In genomic region chr1:109090415-109091195, GRCh38 we compare ENCODE assay signal across 8 cellular contexts. TPM values are rescaled to one million over a fixed set of nuclear protein-coding genes. Genes with fewer than 3 reads are reported as not detected.
DNase-seq lines count a peak whose midpoint lies in the region; ATAC-seq, FAIRE-seq and TF ChIP-seq lines count a peak whose summit lies in the region.

TMEM167B (plus strand) TSS chr1:109090764; CDS start chr1:109090873, 109 bp downstream.

- in situ Hi-C loops in HepG2 (cut with HindIII; ENCODE audit: extremely low pct_ligation_motif_present, low pct_unique_long_range_greater_than_20kb), result no loop called here

- H3K36me3 ChIP-seq in HepG2 (replicated peaks in 1 of 2; ENCODE audit: control insufficient read depth in 1 of 2, insufficient read depth in 2 of 2, low read length in 2 of 2), result peaks cover 2 to 11% of the 10 kb centered on the region in 2 experiments; a peak in 3 of 5 replicates

- H3K4me3 Mint-ChIP-seq in dendritic cell treated with granulocyte-macrophage colony-stimulating factor and Interleukin-4, amounts not matched to agents 40 ng/mL and 50 ng/mL, for 4 days, result peak within 1 kb of the TSS; percentile 97

- peak; percentile 89 for ATAC-seq in GM19395 (IDR thresholded peaks at IDR 0.05; ENCODE audit: unreplicated experiment)
- peak; percentile 75 for ATAC-seq in HG03558 (IDR thresholded peaks at IDR 0.05; ENCODE audit: extremely low read depth, unreplicated experiment)
- peak; percentile 88 for ATAC-seq in HepG2

- under 1% methylated on average over 16 of the region's 53 CpGs for WGBS in HepG2 (ENCODE audit: low lambda C conversion rate)

- H3K36me3 Mint-ChIP-seq in dendritic cell treated with granulocyte-macrophage colony-stimulating factor and Interleukin-4, amounts not matched to agents 40 ng/mL and 50 ng/mL, for 4 days (ENCODE audit: low read depth), result peaks cover 50% of the 10 kb centered on the region

- no peaks in the 10 kb centered on the region for H3K27me3 Mint-ChIP-seq in dendritic cell treated with granulocyte-macrophage colony-stimulating factor and Interleukin-4, amounts not matched to agents 40 ng/mL and 50 ng/mL, for 4 days

- intact Hi-C loops in dendritic cell treated with granulocyte-macrophage colony-stimulating factor and Interleukin-4, amounts not matched to agents 40 ng/mL and 50 ng/mL, for 4 days (cut with micrococcal nuclease), result loop anchor here (1.0 to 2.0 kb wide), 3 partner anchors 10 to 48 kb away; partner anchors contain the start of genes TAF13 and WDR47
- intact Hi-C loops in HepG2 (cut with micrococcal nuclease; ENCODE audit: unreplicated experiment), result loop anchor here (1.0 to 10.0 kb wide), 3 partner anchors 10 to 304 kb away; partner anchors contain the start of gene SORT1

- H3K4me1 ChIP-seq in HepG2 (ENCODE audit: insufficient read depth, low read length), result peaks cover 30% of the 10 kb centered on the region

- H3K9ac ChIP-seq in HepG2 (ENCODE audit: insufficient read depth, low read depth, low read length), result peak within 1 kb of the TSS; percentile 80

- H3K4me3 ChIP-seq in HepG2 (replicated peaks in 1 of 3; ENCODE audit: insufficient read depth in 1 of 3, low read depth in 2 of 3, low read length in 3 of 3), result peak within 1 kb of the TSS; percentile 83 to 86 (median 85)

- peak within 1 kb of the TSS; percentile 90 for H3K27ac ChIP-seq in HepG2 (ENCODE audit: extremely low read length, insufficient read depth, low read length)

- BruUV-seq in HepG2 (replicated peaks; lab: Mats Ljungman, UMichigan), result TSS peak; percentile 90

- H3K4me1 Mint-ChIP-seq in dendritic cell treated with granulocyte-macrophage colony-stimulating factor and Interleukin-4, amounts not matched to agents 40 ng/mL and 50 ng/mL, for 4 days (ENCODE audit: low read depth), result peaks cover 25% of the 10 kb centered on the region

- TF ChIP-seq RAD21 in HepG2 (CRISPR knock-in tag; IDR thresholded peaks at IDR 0.05), result no peak

- DNase-seq in C1 segment of cervical spinal cord (lab: John Stamatoyannopoulos, UW) (peak; percentile 26 to 95 (median 90)), NCI-H748 treated with DMSO at 0.1 percent for 48 hours (lab: John Stamatoyannopoulos, UW) (peak; percentile 87), HepG2 (ENCODE audit: low spot score) (peak; percentile 84)
- DNase-seq in activated CD4-positive, alpha-beta T cell treated with anti-CD3 and anti-CD28 coated beads, Interleukin-2, amount 50 U/mL, for 24 hours (ENCODE audit: low read depth in 1 of 2, low spot score in 1 of 2), result peak; percentile 68 to 85
- peak; percentile 77 to 83 for DNase-seq in stimulated activated CD4-positive, alpha-beta T cell treated with anti-CD3 and anti-CD28 coated beads, Interleukin-2, amount 100 ng/mL, for 48 hours

- TF ChIP-seq EP300 in HepG2 (IDR thresholded peaks at IDR 0.05; ENCODE audit: low read depth in 2 of 2, low read length in 2 of 2) (peak; percentile 36 to 40; a peak in 2 of 4 replicates), HepG2 (CRISPR knock-in tag; IDR thresholded peaks at IDR 0.05; ENCODE audit: borderline replicate concordance) (peak; percentile 66)

- H4K20me1 ChIP-seq in HepG2 (ENCODE audit: insufficient read depth, low read length), result no peaks in the 10 kb centered on the region

- no peak for FAIRE-seq in HepG2 (lab: Jason Lieb, UNC)

- H3K79me2 ChIP-seq in HepG2 (ENCODE audit: insufficient read depth, low read length), result peaks cover 25% of the 10 kb centered on the region

- no peaks in the 10 kb centered on the region; a peak in 1 of 5 replicates for H3K27me3 ChIP-seq in HepG2 (ENCODE audit: control insufficient read depth in 1 of 2, insufficient read depth in 2 of 2, low read length in 2 of 2)

- H3K9me3 Mint-ChIP-seq in dendritic cell treated with granulocyte-macrophage colony-stimulating factor and Interleukin-4, amounts not matched to agents 40 ng/mL and 50 ng/mL, for 4 days, result no peaks in the 10 kb centered on the region

- peak in 1 of 2 experiments; percentile 71; a peak in 2 of 4 replicates for TF ChIP-seq POLR2A in HepG2 (IDR thresholded peaks at IDR 0.05; ENCODE audit: insufficient read depth in 1 of 2, low read depth in 2 of 2, low read length in 2 of 2)

- TF ChIP-seq CTCF in HepG2 (CRISPR knock-in tag; IDR thresholded peaks at IDR 0.05), result peak; percentile 27; the same call in 1 of the 2 replicates

- CTCF ChIA-PET in HepG2 (lab: Yijun Ruan, JAX; ENCODE audit: low intra/inter-chr PET ratio, low total read pairs), result interaction anchor here (2.3 to 2.9 kb wide), 2 partner anchors 9 to 173 kb away, joined by 8 to 15 read pairs; no protein-coding TSS in a partner anchor

- peak within 1 kb of the TSS; percentile 20 for H2AFZ ChIP-seq in HepG2 (ENCODE audit: low read length)

- H3K9me3 ChIP-seq in HepG2 (ENCODE audit: low read length), result no peaks in the 10 kb centered on the region

- POLR2A ChIA-PET in HepG2 (lab: Yijun Ruan, JAX), result interaction anchor here (1.0 to 5.3 kb wide), 12 partner anchors 9 to 336 kb away, joined by 3 to 117 read pairs (median 6); partner anchors contain the start of genes CLCC1, PSMA5, SARS1 and TAF13

- H3K4me2 ChIP-seq in HepG2 (ENCODE audit: low read depth, low read length), result peak within 1 kb of the TSS; percentile 82

- H3K27ac Mint-ChIP-seq in dendritic cell treated with granulocyte-macrophage colony-stimulating factor and Interleukin-4, amounts not matched to agents 40 ng/mL and 50 ng/mL, for 4 days, result peak within 1 kb of the TSS; percentile 97

TF ChIP-seq in HepG2, 621 proteins besides CTCF, POLR2A, EP300 and RAD21 (continues in another document):
- TF ChIP-seq SALL1 (CRISPR knock-in tag; IDR thresholded peaks at IDR 0.05), result peak; percentile 89
- peak; percentile 72; the same call in 1 of the 2 replicates for TF ChIP-seq ZNF761 (CRISPR knock-in tag; conservative IDR thresholded peaks at IDR 0.05)
- peak; percentile 94 for TF ChIP-seq GMEB2 (CRISPR knock-in tag; IDR thresholded peaks at IDR 0.05; ENCODE audit: low read depth)
- TF ChIP-seq ZNF160 (CRISPR knock-in tag; IDR thresholded peaks at IDR 0.05), result 0 out of 2 replicates have a peak, but pooled peaks have one; percentile 27
- peak; percentile 90 for TF ChIP-seq NR0B2 (CRISPR knock-in tag; IDR thresholded peaks at IDR 0.05)
- 0 out of 2 replicates have a peak, but pooled peaks have one; percentile 39 for TF ChIP-seq ZBTB7A (CRISPR knock-in tag; IDR thresholded peaks at IDR 0.05)
- peak; percentile 65; the same call in 1 of the 2 replicates for TF ChIP-seq TBX3 (IDR thresholded peaks at IDR 0.05; ENCODE audit: borderline replicate concordance)
- peak; percentile 90 for TF ChIP-seq ZNF274 (CRISPR knock-in tag; IDR thresholded peaks at IDR 0.05)
- TF ChIP-seq MEIS2 (CRISPR knock-in tag; IDR thresholded peaks at IDR 0.05), result peak; percentile 44; the same call in 1 of the 2 replicates
- peak; percentile 72; the same call in 1 of the 2 replicates for TF ChIP-seq ZNF225 (CRISPR knock-in tag; IDR thresholded peaks at IDR 0.05)
- TF ChIP-seq ZNF460 (CRISPR knock-in tag; IDR thresholded peaks at IDR 0.05; ENCODE audit: borderline replicate concordance), result 0 out of 2 replicates have a peak, but pooled peaks have one; percentile 4

RNA-seq across cellular contexts. Expression of gene TMEM167B, which starts in this region (rescaled TPM):
- 22.4 and 24.4 TPM in 2 replicates for total RNA-seq in HepG2 (2016; rRNA removed; fragmentation: Illumina TruSeq; extraction: Trizol)
- 4.3 and 5.4 TPM in 2 replicates for total RNA-seq in HepG2 (2016; cell fraction: cytosol; rRNA removed; fragmentation: Illumina TruSeq; extraction: Trizol; ENCODE audit: low read depth)
- 23.6 and 26.0 TPM in 2 replicates for total RNA-seq in HepG2 (2016; cell fraction: insoluble cytoplasmic fraction; rRNA removed; fragmentation: Illumina TruSeq; extraction: Trizol)
- 14.2 and 15.4 TPM in 2 replicates for total RNA-seq in HepG2 (2016; cell fraction: membrane; rRNA removed; fragmentation: Illumina TruSeq; extraction: Trizol)
- total RNA-seq in HepG2 (2016; cell fraction: nucleus; rRNA removed; fragmentation: Illumina TruSeq; extraction: Trizol), result 15.0 and 18.4 TPM in 2 replicates
- 9.5 and 10.2 TPM in 2 replicates for polyA plus RNA-seq in HepG2 (2011; rRNA removed)
- polyA plus RNA-seq in HepG2 (2011; cell fraction: cytosol; rRNA removed), result 6.3 and 7.9 TPM in 2 replicates
- polyA plus RNA-seq in HepG2 (2011; cell fraction: nucleus; rRNA removed), result 4.6 and 5.9 TPM in 2 replicates
- polyA plus RNA-seq in HepG2 (2012), result 21.2 and 25.3 TPM in 2 replicates
- polyA plus RNA-seq in HepG2 (2016; cell fraction: cytosol; fragmentation: Illumina TruSeq; extraction: Trizol; ENCODE audit: low read depth), result 4.8 and 7.2 TPM in 2 replicates
- polyA plus RNA-seq in HepG2 (2016; cell fraction: insoluble cytoplasmic fraction; fragmentation: Illumina TruSeq; extraction: Trizol; ENCODE audit: low read depth), result 22.2 and 24.2 TPM in 2 replicates
- 9.2 and 10.4 TPM in 2 replicates for polyA plus RNA-seq in HepG2 (2016; cell fraction: membrane; fragmentation: Illumina TruSeq; extraction: Trizol; ENCODE audit: low read depth)
- polyA plus RNA-seq in HepG2 (2016; cell fraction: nucleus; fragmentation: Illumina TruSeq; extraction: Trizol; ENCODE audit: insufficient read depth, low read depth), result 17.0 and 18.9 TPM in 2 replicates
- polyA minus RNA-seq in HepG2 (2011; rRNA and poly(A)+ RNA removed; ENCODE audit: low replicate concordance), result 2.5 and 3.6 TPM in 2 replicates
- polyA minus RNA-seq in HepG2 (2011; cell fraction: cytosol; rRNA and poly(A)+ RNA removed), result 9.4 and 11.4 TPM in 2 replicates
- polyA minus RNA-seq in HepG2 (2011; cell fraction: nucleus; rRNA and poly(A)+ RNA removed), result 5.8 and 7.1 TPM in 2 replicates

Comparison
In these comparisons a context has a peak if more than half of its experiments do, and no peak if none do; other contexts are left out.
1. Peak in every context shown above with its lines: DNase-seq, ATAC-seq, H3K4me3 ChIP-seq and H3K27ac ChIP-seq.